In genomic region chrX:44705817-44706551, GRCh38 we compare ENCODE assay signal across 2 cellular contexts.
A peak's percentile ranks its signal among the peaks of the same experiment; 100 is the strongest.
TF ChIP-seq lines count a peak whose summit lies in the region.

No MANE protein-coding gene starts in this region.

TF ChIP-seq in HepG2, 621 proteins besides CTCF, POLR2A, EP300 and RAD21 (continued from another document and continues in another):
- TF ChIP-seq PREB (CRISPR knock-in tag; IDR thresholded peaks at IDR 0.05), result no peak
- peak; percentile 62 for TF ChIP-seq NR2F6 (IDR thresholded peaks at IDR 0.05)
- TF ChIP-seq NR2F6 (CRISPR knock-in tag; IDR thresholded peaks at IDR 0.05), result peak; percentile 61
- TF ChIP-seq WIZ (CRISPR knock-in tag; IDR thresholded peaks at IDR 0.05), result peak; percentile 42; the same call in 1 of the 2 replicates
- peak; percentile 57; the same call in 1 of the 2 replicates for TF ChIP-seq RXRB (CRISPR knock-in tag; IDR thresholded peaks at IDR 0.05; ENCODE audit: borderline replicate concordance)
- peak; percentile 40; the same call in 1 of the 2 replicates for TF ChIP-seq HNF4G (IDR thresholded peaks at IDR 0.05; ENCODE audit: borderline replicate concordance, low read depth, low read length)
- no peak; the same call in 1 of the 2 replicates for TF ChIP-seq HNF4G (CRISPR knock-in tag; IDR thresholded peaks at IDR 0.05; ENCODE audit: borderline replicate concordance, low read depth)
- TF ChIP-seq ZNF800 (CRISPR knock-in tag; IDR thresholded peaks at IDR 0.05), result no peak
- peak; percentile 62 for TF ChIP-seq NFYC (CRISPR knock-in tag; IDR thresholded peaks at IDR 0.05)
- 0 out of 2 replicates have a peak, but pooled peaks have one; percentile 41 for TF ChIP-seq STAT6 (CRISPR knock-in tag; IDR thresholded peaks at IDR 0.05; ENCODE audit: borderline replicate concordance)
- 0 out of 2 replicates have a peak, but pooled peaks have one; percentile 39 for TF ChIP-seq ATF2 (CRISPR knock-in tag; IDR thresholded peaks at IDR 0.05)
- no peak for TF ChIP-seq ZBTB46 (CRISPR knock-in tag; IDR thresholded peaks at IDR 0.05; ENCODE audit: borderline replicate concordance)
- TF ChIP-seq TBL1XR1 (IDR thresholded peaks at IDR 0.05; ENCODE audit: borderline replicate concordance, low read length, partially characterized antibody), result peak; percentile 34
- TF ChIP-seq KAT8 (CRISPR knock-in tag; IDR thresholded peaks at IDR 0.05), result no peak
- TF ChIP-seq ATM (IDR thresholded peaks at IDR 0.05; ENCODE audit: borderline replicate concordance), result no peak
- TF ChIP-seq HIVEP1 (CRISPR knock-in tag; IDR thresholded peaks at IDR 0.05), result no peak

TF ChIP-seq in GM23338, 12 proteins besides CTCF, POLR2A, EP300 and RAD21 (continued from another document):
- TF ChIP-seq ETS1 (IDR thresholded peaks at IDR 0.05) (no peak), STAT1 (IDR thresholded peaks at IDR 0.05; ENCODE audit: unreplicated experiment) (no peak), REST (IDR thresholded peaks at IDR 0.05; ENCODE audit: unreplicated experiment) (no peak), ZNF462 (CRISPR knock-in tag; IDR thresholded peaks at IDR 0.05) (no peak), EZH2phosphoT487 (IDR thresholded peaks at IDR 0.05; ENCODE audit: unreplicated experiment) (no peak), CREB1 (CRISPR knock-in tag; IDR thresholded peaks at IDR 0.05; ENCODE audit: low read depth) (no peak), POLR2AphosphoS5 (IDR thresholded peaks at IDR 0.05; ENCODE audit: low read depth) (no peak), ZNF114 (CRISPR knock-in tag; IDR thresholded peaks at IDR 0.05) (no peak), JUNB (IDR thresholded peaks at IDR 0.05; ENCODE audit: unreplicated experiment) (no peak)
